Comparison of ENCODE assay signal across 16 cellular contexts in genomic region chr13:110134801-110135200, GRCh38.
DNase-seq lines count a peak whose midpoint lies in the region; ATAC-seq and TF ChIP-seq lines count a peak whose summit lies in the region.
"Had no signal": no experiment of that assay in that cellular context is flagged by ENCODE, and none has a peak within 500 bp of the region (broad histone marks: within the 10 kb centered on the region; RNA-seq: fewer than 3 reads in every experiment).

No MANE protein-coding gene starts in this region.

- no peaks in the 10 kb centered on the region for H3K36me3 ChIP-seq in BLaER1 treated with 17β-estradiol and CSF1 and Interleukin-3, amounts not matched to agents 10 nM and 100 nM
- H3K36me3 ChIP-seq in mesendoderm (ENCODE audit: control insufficient read depth, insufficient read depth, low read length) (no peaks in the 10 kb centered on the region), Peyer's patch (no peaks in the 10 kb centered on the region)

- H3K4me2 ChIP-seq in BLaER1 treated with 17β-estradiol and CSF1 and Interleukin-3, amounts not matched to agents 10 nM and 100 nM = peak overlapping the region; percentile 43 to 94 (median 78); a peak in 21 of 22 replicates
- H3K4me2 ChIP-seq in mesendoderm (ENCODE audit: low read length) = no peak overlapping the region

- H3K4me3 ChIP-seq in BLaER1 treated with 17β-estradiol and CSF1 and Interleukin-3, amounts not matched to agents 10 nM and 100 nM = no peak overlapping the region
- H3K4me3 ChIP-seq in mesendoderm (ENCODE audit: low read length) (no peak overlapping the region), Peyer's patch (no peak overlapping the region)

- no peak overlapping the region for H3K56ac ChIP-seq in mesendoderm (ENCODE audit: low read length)

- ATAC-seq in GM19023 (IDR thresholded peaks at IDR 0.05; ENCODE audit: unreplicated experiment) = no peak
- ATAC-seq in activated naive CD8-positive, alpha-beta T cell treated with anti-CD3 and anti-CD28 coated beads, Interleukin-2, amount 50 U/mL, for 24 hours = no peak

- no peak overlapping the region for H3K18ac ChIP-seq in mesendoderm (ENCODE audit: low read length)

- H3K4me1 Mint-ChIP-seq in activated naive CD8-positive, alpha-beta T cell treated with anti-CD3 and anti-CD28 coated beads, Interleukin-2, amount 50 U/mL, for 24 hours = peaks cover 16% of the 10 kb centered on the region

- H3K27me3 ChIP-seq in BLaER1 treated with 17β-estradiol and CSF1 and Interleukin-3, amounts not matched to agents 10 nM and 100 nM = peaks cover 0 to 8% (median 0%) of the 10 kb centered on the region in 11 experiments; a peak in 1 of 22 replicates
- H3K27me3 ChIP-seq in mesendoderm (ENCODE audit: insufficient read depth, low read length, poor library complexity) (no peaks in the 10 kb centered on the region), Peyer's patch (no peaks in the 10 kb centered on the region)

- no peak overlapping the region for H2BK15ac ChIP-seq in mesendoderm (replicated peaks; ENCODE audit: low read depth)

- H3K79me1 ChIP-seq in mesendoderm (ENCODE audit: low read length) = no peaks in the 10 kb centered on the region

- no peak for TF ChIP-seq CTCF in Peyer's patch (IDR thresholded peaks at IDR 0.05)

- no peak overlapping the region for H2AK5ac ChIP-seq in mesendoderm (ENCODE audit: low read length)

- peak overlapping the region in 10 of 11 experiments; percentile 17 to 97 (median 70); a peak in 17 of 22 replicates for H3K27ac ChIP-seq in BLaER1 treated with 17β-estradiol and CSF1 and Interleukin-3, amounts not matched to agents 10 nM and 100 nM
- no peak overlapping the region for H3K27ac ChIP-seq in mesendoderm (ENCODE audit: low read depth, low read length)
- H3K27ac ChIP-seq in Peyer's patch = peak overlapping the region in 1 of 4 donors; percentile 12

- H3K4ac ChIP-seq in mesendoderm (ENCODE audit: low read depth, low read length) = no peak overlapping the region

- H3K27ac Mint-ChIP-seq in activated naive CD8-positive, alpha-beta T cell treated with anti-CD3 and anti-CD28 coated beads, Interleukin-2, amount 50 U/mL, for 24 hours = no peak overlapping the region
- H3K27ac Mint-ChIP-seq: activated naive CD4-positive, alpha-beta T cell treated with anti-CD3 and anti-CD28 coated beads, Interleukin-2, amount 50 U/mL, for 24 hours; B cell; progenitor cell of endocrine pancreas; stimulated activated naive CD8-positive, alpha-beta T cell treated with anti-CD3 and anti-CD28 coated beads, Interleukin-15, Interleukin-2, amounts not matched to agents 100 ng/mL and 50 ng/mL, for 24 hours had no signal

- H2BK5ac ChIP-seq in mesendoderm (ENCODE audit: low read length) = no peak overlapping the region

- no peak overlapping the region for H3K4me3 Mint-ChIP-seq in activated naive CD8-positive, alpha-beta T cell treated with anti-CD3 and anti-CD28 coated beads, Interleukin-2, amount 50 U/mL, for 24 hours
- H3K4me3 Mint-ChIP-seq: activated naive CD4-positive, alpha-beta T cell treated with anti-CD3 and anti-CD28 coated beads, Interleukin-2, amount 50 U/mL, for 24 hours; B cell; stimulated activated naive CD8-positive, alpha-beta T cell treated with anti-CD3 and anti-CD28 coated beads, Interleukin-15, Interleukin-2, amounts not matched to agents 100 ng/mL and 50 ng/mL, for 24 hours had no signal

- H4K8ac ChIP-seq in mesendoderm (ENCODE audit: low read depth, low read length) = no peak overlapping the region

- no peaks in the 10 kb centered on the region for H3K9me3 Mint-ChIP-seq in activated naive CD8-positive, alpha-beta T cell treated with anti-CD3 and anti-CD28 coated beads, Interleukin-2, amount 50 U/mL, for 24 hours
- H3K9me3 Mint-ChIP-seq: activated naive CD4-positive, alpha-beta T cell treated with anti-CD3 and anti-CD28 coated beads, Interleukin-2, amount 50 U/mL, for 24 hours; stimulated activated naive CD8-positive, alpha-beta T cell treated with anti-CD3 and anti-CD28 coated beads, Interleukin-15, Interleukin-2, amounts not matched to agents 100 ng/mL and 50 ng/mL, for 24 hours had no signal

- H4K20me1 ChIP-seq in BLaER1 treated with 17β-estradiol and CSF1 and Interleukin-3, amounts not matched to agents 10 nM and 100 nM = no peaks in the 10 kb centered on the region; a peak in 1 of 22 replicates

- H3K79me2 ChIP-seq in mesendoderm (ENCODE audit: control insufficient read depth, insufficient read depth, low read length) = no peaks in the 10 kb centered on the region

- H3K27me3 Mint-ChIP-seq in activated naive CD8-positive, alpha-beta T cell treated with anti-CD3 and anti-CD28 coated beads, Interleukin-2, amount 50 U/mL, for 24 hours = peaks cover 28% of the 10 kb centered on the region

- H4K5ac ChIP-seq in mesendoderm (ENCODE audit: low read length) = no peak overlapping the region

- peak; percentile 87 for DNase-seq in MV-4-11 (lab: John Stamatoyannopoulos, UW)
- DNase-seq in dermis blood vessel endothelial cell = peak; percentile 32
- DNase-seq in mesendoderm = peak; percentile 82
- no peak for DNase-seq in activated naive CD8-positive, alpha-beta T cell treated with anti-CD3 and anti-CD28 coated beads, Interleukin-2, amount 50 U/mL, for 24 hours
- no peak for DNase-seq in Peyer's patch
- DNase-seq in activated naive CD4-positive, alpha-beta T cell treated with anti-CD3 and anti-CD28 coated beads, Interleukin-2, amount 50 U/mL, for 16 hours = no peak
- DNase-seq: foreskin fibroblast; Kasumi-1; NCI-H446; stimulated activated CD4-positive, alpha-beta T cell treated with anti-CD3 and anti-CD28 coated beads, Interleukin-4, amount 100 ng/mL, for 4 hours had no signal

- no peak for TF ChIP-seq POLR2A in Peyer's patch (IDR thresholded peaks at IDR 0.05)

- H3K4me1 ChIP-seq in BLaER1 treated with 17β-estradiol and CSF1 and Interleukin-3, amounts not matched to agents 10 nM and 100 nM = peaks cover 30 to 94% (median 89%) of the 10 kb centered on the region in 10 experiments
- H3K4me1 ChIP-seq in mesendoderm (ENCODE audit: control insufficient read depth, low read depth, low read length) = peaks cover 17% of the 10 kb centered on the region
- H3K4me1 ChIP-seq in Peyer's patch = peaks cover 0 to 15% (median 0%) of the 10 kb centered on the region in 4 donors

- no CpG with 5 or more reads among the region's 8 CpGs for WGBS in mesendoderm (ENCODE audit: extremely low coverage, insufficient coverage, low lambda C conversion rate)

- peak overlapping the region in 7 of 11 experiments; percentile 12 to 88 (median 60); a peak in 12 of 22 replicates for H3K9ac ChIP-seq in BLaER1 treated with 17β-estradiol and CSF1 and Interleukin-3, amounts not matched to agents 10 nM and 100 nM
- H3K9ac ChIP-seq in mesendoderm (ENCODE audit: low read length) = no peak overlapping the region

- H3K9me3 ChIP-seq in BLaER1 treated with 17β-estradiol and CSF1 and Interleukin-3, amounts not matched to agents 10 nM and 100 nM (replicated peaks in 1 of 11) = no peaks in the 10 kb centered on the region
- no peaks in the 10 kb centered on the region for H3K9me3 ChIP-seq in Peyer's patch

- H3K23ac ChIP-seq in mesendoderm (ENCODE audit: low read length) = no peak overlapping the region

- no peaks in the 10 kb centered on the region for H3K36me3 Mint-ChIP-seq in activated naive CD8-positive, alpha-beta T cell treated with anti-CD3 and anti-CD28 coated beads, Interleukin-2, amount 50 U/mL, for 24 hours (ENCODE audit: low read depth)
- H3K36me3 Mint-ChIP-seq: activated naive CD4-positive, alpha-beta T cell treated with anti-CD3 and anti-CD28 coated beads, Interleukin-2, amount 50 U/mL, for 24 hours had no signal

- no peak overlapping the region for H2BK120ac ChIP-seq in mesendoderm (ENCODE audit: low read depth, low read length)

Comparison
In these comparisons a context has a peak if more than half of its experiments do, and no peak if none do; other contexts are left out.
1. DNase-seq: peak in MV-4-11 (single experiment), dermis blood vessel endothelial cell (single experiment) and mesendoderm (single experiment); none in activated naive CD8-positive, alpha-beta T cell treated with anti-CD3 and anti-CD28 coated beads, Interleukin-2, amount 50 U/mL, for 24 hours (single experiment), Peyer's patch (0 of 3) and activated naive CD4-positive, alpha-beta T cell treated with anti-CD3 and anti-CD28 coated beads, Interleukin-2, amount 50 U/mL, for 16 hours (single experiment).